ENCODE assay signal across 8 cellular contexts in genomic region chr17:57662644-57663308, GRCh38.
DNase-seq lines count a peak whose midpoint lies in the region; ATAC-seq and TF ChIP-seq lines count a peak whose summit lies in the region.

No MANE protein-coding gene starts in this region.

- peak; percentile 67 for ATAC-seq in GM21515 (IDR thresholded peaks at IDR 0.05; ENCODE audit: unreplicated experiment)
- peak; percentile 97 for ATAC-seq in left colon
- ATAC-seq in GM19455 (IDR thresholded peaks at IDR 0.05; ENCODE audit: unreplicated experiment): no peak

- peak; percentile 11; the same call in 1 of the 2 replicates for TF ChIP-seq CTCF in VCaP (conservative IDR thresholded peaks at IDR 0.05)

- peak overlapping the region; percentile 69 for H3K27ac ChIP-seq in VCaP

- intact Hi-C loops in left colon (cut with DNase I, micrococcal nuclease): no loop called here

- DNase-seq in 8988T (peak; percentile 57), NCI-H2081 treated with DMSO at 0.1 percent for 48 hours (lab: John Stamatoyannopoulos, UW) (peak; percentile 76), left colon (peak; percentile 89 to 91)
- peak; percentile 17 for DNase-seq in effector CD4-positive, alpha-beta T cell
- DNase-seq in stimulated activated CD4-positive, alpha-beta T cell treated with anti-CD3 and anti-CD28 coated beads, Interleukin-12 subunit alpha, Interleukin-12 subunit beta, amount 100 ng/mL, for 4 hours: peak; percentile 25

Comparison
In these comparisons a context has a peak if more than half of its experiments do, and no peak if none do; other contexts are left out.
1. DNase-seq: peak in every context shown above with its lines; median percentile 90 in left colon; 76 in NCI-H2081 treated with DMSO at 0.1 percent for 48 hours; 57 in 8988T; 25 in stimulated activated CD4-positive, alpha-beta T cell treated with anti-CD3 and anti-CD28 coated beads, Interleukin-12 subunit alpha, Interleukin-12 subunit beta, amount 100 ng/mL, for 4 hours; 17 in effector CD4-positive, alpha-beta T cell.